8 cellular contexts compared by ENCODE assay signal in genomic region chr15:66617137-66618090, GRCh38. TPM values are rescaled to one million over a fixed set of nuclear protein-coding genes. Genes with fewer than 3 reads are reported as not detected.
DNase-seq lines count a peak whose midpoint lies in the region; ATAC-seq, FAIRE-seq and TF ChIP-seq lines count a peak whose summit lies in the region.

No MANE protein-coding gene starts in this region.

- H3K4me1 ChIP-seq in lower lobe of right lung (peaks cover 87% of the 10 kb centered on the region), thyroid gland (peaks cover 11 to 52% of the 10 kb centered on the region in 2 donors)

- ATAC-seq in lower lobe of right lung (peak; percentile 73 to 78), HG03196 (IDR thresholded peaks at IDR 0.05; ENCODE audit: unreplicated experiment) (no peak)

- no peak for FAIRE-seq in GM19239 (lab: Jason Lieb, UNC)

- TF ChIP-seq CTCF in lower lobe of right lung (IDR thresholded peaks at IDR 0.05) (no peak), thyroid gland (IDR thresholded peaks at IDR 0.05) (no peak)

- no peak overlapping the region for H3K4me3 ChIP-seq in lower lobe of right lung
- H3K4me3 ChIP-seq in thyroid gland (replicated peaks in 1 of 3), result no peak overlapping the region

- H3K36me3 ChIP-seq in lower lobe of right lung, result no peaks in the 10 kb centered on the region
- no peaks in the 10 kb centered on the region for H3K36me3 ChIP-seq in thyroid gland

- H3K27me3 ChIP-seq in lower lobe of right lung (ENCODE audit: low read depth) (no peaks in the 10 kb centered on the region), thyroid gland (no peaks in the 10 kb centered on the region)

- intact Hi-C loops in lower lobe of right lung (cut with DNase I), result no loop called here
- intact Hi-C loops in thyroid gland (cut with DNase I), result loop anchor here (5.0 kb wide), 2 partner anchors 160 to 235 kb away; no protein-coding TSS in a partner anchor

- H3K9me3 ChIP-seq in lower lobe of right lung (no peaks in the 10 kb centered on the region), thyroid gland (no peaks in the 10 kb centered on the region)

- peak; percentile 84 for DNase-seq in A172 (ENCODE audit: low spot score)
- DNase-seq in LHCN-M2 (ENCODE audit: low read depth), result peak; percentile 15
- DNase-seq in cerebellar cortex (ENCODE audit: low spot score), result peak; percentile 37
- peak; percentile 85 for DNase-seq in lower lobe of right lung
- DNase-seq in thyroid gland, result peak; percentile 38 to 42
- DNase-seq in COR-L47 (lab: John Stamatoyannopoulos, UW), result no peak
- DNase-seq in GM19239 (ENCODE audit: insufficient read length, low spot score), result no peak

- no peak for TF ChIP-seq POLR2A in thyroid gland (IDR thresholded peaks at IDR 0.05)

- 49 to 62% methylated on average over 12 to 15 of the region's 15 CpGs for WGBS in thyroid gland, 2 donors

- H3K27ac ChIP-seq in lower lobe of right lung (peak overlapping the region; percentile 80), thyroid gland (peak overlapping the region in 2 of 3 donors; percentile 62 to 78)

RNA-seq across cellular contexts. Expression of gene LCTL, which starts 51.6 kb away (rescaled TPM):
- total RNA-seq in A172 (2014; rRNA removed; shearing (Covaris generic)), result 1.8 and 2.1 TPM in 2 replicates
- total RNA-seq in LHCN-M2 (2014; rRNA removed), result 0.11 TPM in 1 of 2 replicates, not detected in the other
- polyA plus RNA-seq in LHCN-M2 (2012), result 0.50 TPM
- total RNA-seq in lower lobe of right lung, result not detected
- not detected for total RNA-seq in thyroid gland

Comparison
In these comparisons a context has a peak if more than half of its experiments do, and no peak if none do; other contexts are left out.
1. DNase-seq: peak in A172 (single experiment), LHCN-M2 (single experiment), cerebellar cortex (single experiment), lower lobe of right lung (single experiment) and thyroid gland (2 of 2); none in COR-L47 (single experiment) and GM19239 (single experiment).